Comparison of ENCODE assay signal across 22 cellular contexts in the genomic region with DNA sequence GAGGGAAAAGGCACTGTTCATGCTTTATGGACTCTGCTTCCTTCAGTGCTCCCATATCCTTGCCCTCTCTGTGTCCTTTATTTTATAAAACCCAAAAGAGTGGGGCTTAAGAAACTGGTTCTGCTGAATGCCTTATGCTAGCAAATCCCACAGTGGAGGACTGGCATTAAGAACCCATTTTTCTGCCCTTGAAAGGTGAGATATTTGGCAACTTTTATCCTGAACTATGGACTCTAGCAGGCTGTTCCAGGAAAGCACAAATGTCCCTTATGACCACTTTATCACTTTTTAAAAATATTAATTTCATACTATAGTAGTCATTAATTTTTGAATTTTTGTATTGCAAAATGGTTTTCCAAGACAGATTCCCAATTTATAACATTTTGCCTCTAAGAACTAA.
"Had no signal": no experiment of that assay in that cellular context is flagged by ENCODE, and none has a peak within 500 bp of the region (broad histone marks: within the 10 kb centered on the region; RNA-seq: fewer than 3 reads in every experiment).

No MANE protein-coding gene starts in this region.

- H3K27me3 ChIP-seq: MG63, SJSA1 had no signal

- H3K36me3 ChIP-seq: SJSA1 had no signal

- H3K27ac ChIP-seq: HL-60, SJSA1, SK-N-MC had no signal

- H3K4me3 ChIP-seq: MG63, SJSA1, SK-N-MC had no signal

- H3K9me3 ChIP-seq: SJSA1 had no signal

- DNase-seq: Karpas-422, KG1, MG63, NCI-H1092, NCI-H1105 treated with DMSO at 0.1 percent for 48 hours, NCI-H1417 treated with DMSO at 0.1 percent for 48 hours, NCI-H146, NCI-H1694 treated with DMSO at 0.1 percent for 48 hours, NCI-H1930, NCI-H2081, NCI-H2107, NCI-H2227 treated with DMSO at 0.1 percent for 48 hours, NCI-H510A, NCI-H524 treated with DMSO at 0.1 percent for 48 hours, NCI-H69, NCI-H774, Right ventricle myocardium superior, RPMI8226, SIG-M5 had no signal
